ENCODE assay signal across 29 cellular contexts in genomic region chr15:47870300-47870955, GRCh38.
DNase-seq lines count a peak whose midpoint lies in the region; ATAC-seq, FAIRE-seq and TF ChIP-seq lines count a peak whose summit lies in the region.
"Had no signal": no experiment of that assay in that cellular context is flagged by ENCODE, and none has a peak within 500 bp of the region (broad histone marks: within the 10 kb centered on the region; RNA-seq: fewer than 3 reads in every experiment).

No MANE protein-coding gene starts in this region.

- H3K9ac ChIP-seq in neural progenitor cell = no peak overlapping the region
- H3K9ac ChIP-seq in subcutaneous abdominal adipose tissue (ENCODE audit: low read length in 5 of 5) = no peak overlapping the region

- no peaks in the 10 kb centered on the region for H3K79me2 ChIP-seq in neural progenitor cell (ENCODE audit: low read depth)
- H3K79me2 ChIP-seq: hepatocyte had no signal

- H3K9me3 ChIP-seq in heart left ventricle = peaks cover 0 to 31% (median 5%) of the 10 kb centered on the region in 12 donors
- H3K9me3 ChIP-seq in neural progenitor cell (ENCODE audit: low read depth) = peaks cover 5% of the 10 kb centered on the region
- peaks cover 0 to 9% (median 3%) of the 10 kb centered on the region in 5 donors for H3K9me3 ChIP-seq in subcutaneous abdominal adipose tissue (ENCODE audit: control insufficient read depth in 5 of 5, low read length in 5 of 5)
- H3K9me3 ChIP-seq: A549, vagina had no signal

- peaks cover 36% of the 10 kb centered on the region for H3K4me1 Mint-ChIP-seq in neural progenitor cell
- H3K4me1 Mint-ChIP-seq: activated naive CD4-positive, alpha-beta T cell treated with anti-CD3 and anti-CD28 coated beads, Interleukin-2, amount 50 U/mL, for 24 hours; naive thymus-derived CD8-positive, alpha-beta T cell had no signal

- H3F3A ChIP-seq in neural progenitor cell (ENCODE audit: low read depth) = peaks cover 20% of the 10 kb centered on the region

- peaks cover 0 to 32% (median 0%) of the 10 kb centered on the region in 12 donors for H3K4me1 ChIP-seq in heart left ventricle
- peaks cover 36% of the 10 kb centered on the region for H3K4me1 ChIP-seq in neural progenitor cell
- H3K4me1 ChIP-seq in subcutaneous abdominal adipose tissue (ENCODE audit: control insufficient read depth in 5 of 5, insufficient read depth in 5 of 5, low read length in 5 of 5) = peaks cover 0 to 33% (median 15%) of the 10 kb centered on the region in 5 donors
- H3K4me1 ChIP-seq: A549, foreskin keratinocyte had no signal

- peak overlapping the region; percentile 16 for H3K27ac Mint-ChIP-seq in neural progenitor cell
- H3K27ac Mint-ChIP-seq: activated naive CD4-positive, alpha-beta T cell treated with anti-CD3 and anti-CD28 coated beads, Interleukin-2, amount 50 U/mL, for 24 hours; CD4-positive, alpha-beta T cell; HFFc6; naive thymus-derived CD8-positive, alpha-beta T cell; stimulated activated naive CD8-positive, alpha-beta T cell treated with anti-CD3 and anti-CD28 coated beads, Interleukin-15, Interleukin-2, amounts not matched to agents 100 ng/mL and 50 ng/mL, for 24 hours had no signal

- H3K36me3 ChIP-seq in heart left ventricle (no peaks in the 10 kb centered on the region), bronchial epithelial cell (ENCODE audit: control insufficient read depth, insufficient read depth, low read length) (no peaks in the 10 kb centered on the region), neural progenitor cell (peaks cover 4% of the 10 kb centered on the region), subcutaneous abdominal adipose tissue (ENCODE audit: control insufficient read depth in 5 of 5, insufficient read depth in 5 of 5, low read length in 5 of 5) (no peaks in the 10 kb centered on the region)
- H3K36me3 ChIP-seq: vagina, WERI-Rb-1 had no signal

- FAIRE-seq in bronchial epithelial cell (lab: Jason Lieb, UNC) = peak; percentile 7
- FAIRE-seq: A549, HTR-8/SVneo, K562, small intestine had no signal

- intact Hi-C loops in heart left ventricle (cut with DNase I) = no loop called here
- intact Hi-C loops in cardiac septum (cut with DNase I) = loop anchor here (5.0 kb wide), 1 partner anchor 153 kb away; the partner anchor contains the start of gene SEMA6D

- no peak for TF ChIP-seq POLR2A in heart left ventricle (IDR thresholded peaks at IDR 0.05)

- no peaks in the 10 kb centered on the region for H3K36me3 Mint-ChIP-seq in neural progenitor cell
- H3K36me3 Mint-ChIP-seq: activated naive CD4-positive, alpha-beta T cell treated with anti-CD3 and anti-CD28 coated beads, Interleukin-2, amount 50 U/mL, for 24 hours; naive thymus-derived CD8-positive, alpha-beta T cell had no signal

- H4K20me1 ChIP-seq in neural progenitor cell (ENCODE audit: low read depth) = no peaks in the 10 kb centered on the region

- H3K27ac ChIP-seq in heart left ventricle (no peak overlapping the region), neural progenitor cell (no peak overlapping the region), subcutaneous abdominal adipose tissue (ENCODE audit: low read depth, low read length) (peak overlapping the region; percentile 47)
- H3K27ac ChIP-seq: A549, foreskin keratinocyte, hepatocyte, vagina, WERI-Rb-1 had no signal

- no peaks in the 10 kb centered on the region for H3K27me3 ChIP-seq in heart left ventricle
- no peaks in the 10 kb centered on the region for H3K27me3 ChIP-seq in bronchial epithelial cell (ENCODE audit: control insufficient read depth, insufficient read depth, low read length)
- no peaks in the 10 kb centered on the region for H3K27me3 ChIP-seq in neural progenitor cell
- no peaks in the 10 kb centered on the region for H3K27me3 ChIP-seq in subcutaneous abdominal adipose tissue (ENCODE audit: control insufficient read depth in 5 of 5, insufficient read depth in 4 of 5, low read length in 5 of 5)
- H3K27me3 ChIP-seq: foreskin keratinocyte, hepatocyte, vagina had no signal

- TF ChIP-seq CTCF in heart left ventricle (IDR thresholded peaks at IDR 0.05) = no peak
- TF ChIP-seq CTCF in bronchial epithelial cell (IDR thresholded peaks at IDR 0.05; ENCODE audit: insufficient read depth, low read length, severe bottlenecking) = no peak
- no peak for TF ChIP-seq CTCF in neural progenitor cell (IDR thresholded peaks at IDR 0.05)

- 77 to 91% (median 87%) methylated on average over 1 of the region's 1 CpG for WGBS in heart left ventricle, 4 donors

- H3K4me3 ChIP-seq in heart left ventricle (no peak overlapping the region), bronchial epithelial cell (ENCODE audit: low read depth, low read length) (no peak overlapping the region), neural progenitor cell (no peak overlapping the region), subcutaneous abdominal adipose tissue (ENCODE audit: low read depth in 1 of 5, low read length in 5 of 5) (no peak overlapping the region)
- H3K4me3 ChIP-seq: A549, hepatocyte, K562, lung, vagina had no signal

- ATAC-seq in heart left ventricle (no peak), HG03354 (IDR thresholded peaks at IDR 0.05; ENCODE audit: poor library complexity, severe bottlenecking, unreplicated experiment) (no peak)
- ATAC-seq: A549; K562; naive thymus-derived CD8-positive, alpha-beta T cell; Panc1 had no signal

- DNase-seq in heart left ventricle (peak in 4 of 5 donors; percentile 11 to 32 (median 24)), cardiac septum (ENCODE audit: low spot score) (no peak), bronchial epithelial cell (ENCODE audit: low read depth) (no peak), neural progenitor cell (ENCODE audit: low spot score) (no peak), NCI-H748 treated with DMSO at 0.1 percent for 48 hours (lab: John Stamatoyannopoulos, UW) (no peak), GDM1 (lab: John Stamatoyannopoulos, UW) (no peak)
- DNase-seq: activated CD4-positive, alpha-beta T cell treated with anti-CD3 and anti-CD28 coated beads for 4 hours; AML-193; amniotic stem cell; CD4-positive, alpha-beta T cell; GOT3; naive thymus-derived CD8-positive, alpha-beta T cell; occipital lobe; stimulated activated CD4-positive, alpha-beta T cell treated with anti-CD3 and anti-CD28 coated beads, Interleukin-1b, Interleukin-23, amount 100 ng/mL, for 48 hours; WERI-Rb-1 had no signal

- H2AFZ ChIP-seq in neural progenitor cell (replicated peaks) = no peak overlapping the region
- H2AFZ ChIP-seq: hepatocyte had no signal

- H3K4me3 Mint-ChIP-seq in neural progenitor cell = no peak overlapping the region
- H3K4me3 Mint-ChIP-seq: activated naive CD4-positive, alpha-beta T cell treated with anti-CD3 and anti-CD28 coated beads, Interleukin-2, amount 50 U/mL, for 24 hours; CD4-positive, alpha-beta T cell; HFFc6; naive thymus-derived CD8-positive, alpha-beta T cell; stimulated activated naive CD8-positive, alpha-beta T cell treated with anti-CD3 and anti-CD28 coated beads, Interleukin-15, Interleukin-2, amounts not matched to agents 100 ng/mL and 50 ng/mL, for 24 hours had no signal

- peaks cover 3% of the 10 kb centered on the region for H3K27me3 Mint-ChIP-seq in neural progenitor cell (ENCODE audit: insufficient read depth, low read depth)
- H3K27me3 Mint-ChIP-seq: CD4-positive, alpha-beta T cell; stimulated activated naive CD8-positive, alpha-beta T cell treated with anti-CD3 and anti-CD28 coated beads, Interleukin-15, Interleukin-2, amounts not matched to agents 100 ng/mL and 50 ng/mL, for 24 hours had no signal

- H3K4me2 ChIP-seq in neural progenitor cell = no peak overlapping the region
- H3K4me2 ChIP-seq: A549, hepatocyte had no signal

- peaks cover 18% of the 10 kb centered on the region for H3K9me3 Mint-ChIP-seq in neural progenitor cell
- H3K9me3 Mint-ChIP-seq: CD4-positive, alpha-beta T cell had no signal

Comparison
In these comparisons a context has a peak if more than half of its experiments do, and no peak if none do; other contexts are left out.
1. DNase-seq: peak in heart left ventricle (4 of 5); none in cardiac septum (single experiment), bronchial epithelial cell (single experiment), neural progenitor cell (single experiment), NCI-H748 treated with DMSO at 0.1 percent for 48 hours (single experiment) and GDM1 (single experiment).